ENCODE assay signal across 8 cellular contexts in genomic region chr21:34865922-34866271, GRCh38.
A peak's percentile ranks its signal among the peaks of the same experiment; 100 is the strongest.
DNase-seq lines count a peak whose midpoint lies in the region; ATAC-seq lines count a peak whose summit lies in the region.

No MANE protein-coding gene starts in this region.

- peaks cover 25% of the 10 kb centered on the region for H3K4me1 Mint-ChIP-seq in activated naive CD8-positive, alpha-beta T cell treated with anti-CD3 and anti-CD28 coated beads for 36 hours

- H3K36me3 Mint-ChIP-seq in activated naive CD8-positive, alpha-beta T cell treated with anti-CD3 and anti-CD28 coated beads for 36 hours = peaks cover 31% of the 10 kb centered on the region

- no peaks in the 10 kb centered on the region for H3K36me3 ChIP-seq in Karpas-422 (ENCODE audit: insufficient read depth, low read length)

- peak overlapping the region; percentile 42 for H3K9ac ChIP-seq in Karpas-422 (ENCODE audit: low read length)

- DNase-seq in H4 (ENCODE audit: low spot score) (peak; percentile 52), Karpas-422 (peak; percentile 80), mucosa of gallbladder (ENCODE audit: low spot score) (no peak), NCI-H510A treated with DMSO at 0.1 percent for 48 hours (lab: John Stamatoyannopoulos, UW) (no peak)
- peak; percentile 37 for DNase-seq in activated naive CD8-positive, alpha-beta T cell treated with anti-CD3 and anti-CD28 coated beads for 36 hours
- peak; percentile 18 to 25 for DNase-seq in stimulated activated CD4-positive, alpha-beta T cell treated with anti-CD3 and anti-CD28 coated beads, Interleukin-2, amount 100 ng/mL, for 48 hours

- no peaks in the 10 kb centered on the region for H3K27me3 ChIP-seq in Karpas-422 (ENCODE audit: low read length)

- H4K20me1 ChIP-seq in Karpas-422 (ENCODE audit: insufficient read depth, low read depth, low read length) = no peaks in the 10 kb centered on the region

- no peaks in the 10 kb centered on the region for H3K27me3 Mint-ChIP-seq in activated naive CD8-positive, alpha-beta T cell treated with anti-CD3 and anti-CD28 coated beads for 36 hours

- H3K27ac ChIP-seq in Karpas-422 (ENCODE audit: low read length) = peak overlapping the region; percentile 81

- no peak overlapping the region for H2AFZ ChIP-seq in Karpas-422 (ENCODE audit: low read length)

- peak overlapping the region; percentile 47 for H3K4me3 Mint-ChIP-seq in activated naive CD8-positive, alpha-beta T cell treated with anti-CD3 and anti-CD28 coated beads for 36 hours

- H3K4me3 ChIP-seq in Karpas-422 (ENCODE audit: low read length) = peak overlapping the region; percentile 36; the same call in 1 of the 2 replicates

- peaks cover 12% of the 10 kb centered on the region for H3K79me2 ChIP-seq in Karpas-422 (ENCODE audit: low read length)

- H3K9me3 Mint-ChIP-seq in activated naive CD8-positive, alpha-beta T cell treated with anti-CD3 and anti-CD28 coated beads for 36 hours = no peaks in the 10 kb centered on the region

- peak overlapping the region; percentile 75 for H3K27ac Mint-ChIP-seq in activated naive CD8-positive, alpha-beta T cell treated with anti-CD3 and anti-CD28 coated beads for 36 hours

- H3K9me3 ChIP-seq in Karpas-422 (ENCODE audit: low read length) = no peaks in the 10 kb centered on the region

- ATAC-seq in GM18499 (IDR thresholded peaks at IDR 0.05; ENCODE audit: insufficient read depth, unreplicated experiment) (peak; percentile 71), esophagus mucosa (no peak)

- H3K4me1 ChIP-seq in Karpas-422 (ENCODE audit: low read length) = peaks cover 59% of the 10 kb centered on the region

- H3K9me2 ChIP-seq in Karpas-422 (replicated peaks; ENCODE audit: insufficient read depth, low read length) = no peaks in the 10 kb centered on the region

- H3K4me2 ChIP-seq in Karpas-422 (ENCODE audit: low read depth, low read length, poor library complexity, severe bottlenecking) = peak overlapping the region; percentile 57

Comparison
In these comparisons a context has a peak if more than half of its experiments do, and no peak if none do; other contexts are left out.
1. DNase-seq: peak in H4 (single experiment), Karpas-422 (single experiment), activated naive CD8-positive, alpha-beta T cell treated with anti-CD3 and anti-CD28 coated beads for 36 hours (single experiment) and stimulated activated CD4-positive, alpha-beta T cell treated with anti-CD3 and anti-CD28 coated beads, Interleukin-2, amount 100 ng/mL, for 48 hours (2 of 2); none in mucosa of gallbladder (single experiment) and NCI-H510A treated with DMSO at 0.1 percent for 48 hours (single experiment).